In the genomic region with DNA sequence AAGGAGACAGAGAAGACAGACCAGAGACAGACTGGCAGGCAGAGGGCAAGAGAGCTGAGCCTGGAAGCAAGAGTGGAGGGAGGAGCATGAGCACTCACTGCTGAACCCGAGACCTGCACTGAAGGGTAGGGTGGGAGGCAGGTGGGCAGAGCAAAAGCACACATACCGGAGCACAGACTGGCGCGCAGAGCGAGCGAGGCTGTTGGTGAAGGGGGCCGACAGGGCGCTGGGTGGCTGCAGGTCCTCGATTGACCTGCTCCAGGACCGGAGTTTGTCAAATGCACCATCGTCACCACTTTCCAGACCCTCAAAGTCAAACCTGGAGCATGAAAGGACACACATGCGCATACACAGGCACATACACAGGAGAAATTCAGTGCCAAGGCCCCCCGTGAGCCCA, we compare ENCODE assay signal across 16 cellular contexts. TPM values are rescaled to one million over a fixed set of nuclear protein-coding genes. Genes with fewer than 3 reads are reported as not detected.
"Had no signal": no experiment of that assay in that cellular context is flagged by ENCODE, and none has a peak within 500 bp of the region (broad histone marks: within the 10 kb centered on the region; RNA-seq: fewer than 3 reads in every experiment).

No MANE protein-coding gene starts in this region.

- ATAC-seq: left cardiac atrium, mucosa of descending colon, pancreas had no signal

- H3K9me3 ChIP-seq: adrenal gland, esophagus muscularis mucosa, mucosa of descending colon, pancreas, stomach, thyroid gland, uterus had no signal

- H3K27me3 Mint-ChIP-seq: dendritic cell treated with granulocyte-macrophage colony-stimulating factor and Interleukin-4, amounts not matched to agents 40 ng/mL and 50 ng/mL, for 4 days had no signal

- H3K36me3 ChIP-seq: pancreas, uterus had no signal

- H3K4me3 ChIP-seq: adrenal gland, esophagus muscularis mucosa, mucosa of descending colon, pancreas, stomach, thyroid gland, uterus had no signal

- H3K27ac ChIP-seq: adrenal gland, esophagus muscularis mucosa, pancreas, stomach, thyroid gland, uterus had no signal

- DNase-seq: activated CD4-positive, CD25-positive, alpha-beta regulatory T cell treated with anti-CD3 and anti-CD28 coated beads, Interleukin-2, amount 50 U/mL, for 72 hours; adrenal gland; cerebellar nuclear complex; glutamatergic neuron; immature natural killer cell; left cardiac atrium; mucosa of descending colon; SHP77 treated with DMSO at 0.1 percent for 48 hours; stimulated activated CD4-positive, alpha-beta T cell treated with anti-CD3 and anti-CD28 coated beads, Interleukin-4, amount 100 ng/mL, for 24 hours; stomach; thyroid gland; uterus had no signal

- H3K4me1 ChIP-seq: uterus had no signal

- H3K4me3 Mint-ChIP-seq: dendritic cell treated with granulocyte-macrophage colony-stimulating factor and Interleukin-4, amounts not matched to agents 40 ng/mL and 50 ng/mL, for 4 days; immature natural killer cell; neural crest cell had no signal

- H3K27ac Mint-ChIP-seq: dendritic cell treated with granulocyte-macrophage colony-stimulating factor and Interleukin-4, amounts not matched to agents 40 ng/mL and 50 ng/mL, for 4 days had no signal

- H3K27me3 ChIP-seq: adrenal gland, esophagus muscularis mucosa, pancreas, stomach, thyroid gland, uterus had no signal

- H3K9me3 Mint-ChIP-seq: dendritic cell treated with granulocyte-macrophage colony-stimulating factor and Interleukin-4, amounts not matched to agents 40 ng/mL and 50 ng/mL, for 4 days; immature natural killer cell; neural crest cell had no signal

RNA-seq across cellular contexts. Expression of gene FAM186B, which starts 52.8 kb away (rescaled TPM):
- polyA plus RNA-seq: immature natural killer cell had no signal
